11 cellular contexts compared by ENCODE assay signal in the genomic region with DNA sequence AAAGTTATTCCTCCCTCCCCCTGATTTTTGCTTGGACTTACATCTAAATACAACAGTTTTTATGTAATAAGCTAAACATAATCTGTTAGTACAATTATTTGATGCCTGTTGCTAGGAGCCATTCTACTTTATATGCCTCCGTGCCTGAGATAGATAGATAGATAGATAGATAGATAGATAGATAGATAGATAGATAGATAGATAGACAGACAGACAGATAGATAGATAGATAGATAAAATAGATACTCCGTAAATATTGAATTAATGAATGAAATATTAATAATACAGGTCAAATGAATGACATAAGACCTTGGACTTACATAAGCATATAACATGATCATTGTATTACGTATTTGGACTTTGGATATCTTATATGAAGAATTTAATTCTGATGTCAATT. TPM values are rescaled to one million over a fixed set of nuclear protein-coding genes. Genes with fewer than 3 reads are reported as not detected.
"Had no signal": no experiment of that assay in that cellular context is flagged by ENCODE, and none has a peak within 500 bp of the region (broad histone marks: within the 10 kb centered on the region; RNA-seq: fewer than 3 reads in every experiment).

No MANE protein-coding gene starts in this region.

- DNase-seq: GM23248, GOT3, H7, HFFc6 had no signal

- H3K27ac ChIP-seq: HL-60 had no signal

- H3K9me3 ChIP-seq: HAP-1 had no signal

- H3K4me3 ChIP-seq: GM23248, HAP-1 had no signal

- ATAC-seq: HCT116, HepG2 had no signal

- FAIRE-seq: HepG2 had no signal

- H3K4me1 ChIP-seq: HAP-1 had no signal

RNA-seq across cellular contexts. Expression of gene TUBAL3, which starts 30.7 kb away (rescaled TPM):
- total RNA-seq: GM23248, H4, H7, HFFc6, HT1080 had no signal
- polyA plus RNA-seq: GM23248, IgD-negative memory B cell had no signal
